In genomic region chr6:37499433-37500293, GRCh38 we compare ENCODE assay signal across 1 cellular context.
TF ChIP-seq lines count a peak whose summit lies in the region.

Gene CCDC167 (minus strand): TSS chr6:37499893. CDS start chr6:37499863, 30 bp downstream.

TF ChIP-seq in HepG2, 621 proteins besides CTCF, POLR2A, EP300 and RAD21 (continued from another document and continues in another):
- TF ChIP-seq HOMEZ (CRISPR knock-in tag; IDR thresholded peaks at IDR 0.05; ENCODE audit: low read depth), result 0 out of 2 replicates have a peak, but pooled peaks have one; percentile 16
- TF ChIP-seq NR2F1 (CRISPR knock-in tag; IDR thresholded peaks at IDR 0.05), result no peak
- TF ChIP-seq EEA1 (CRISPR knock-in tag; IDR thresholded peaks at IDR 0.05; ENCODE audit: borderline replicate concordance), result peak; percentile 72; the same call in 1 of the 2 replicates
- no peak for TF ChIP-seq ZBTB21 (CRISPR knock-in tag; IDR thresholded peaks at IDR 0.05)
- no peak for TF ChIP-seq SMAD9 (CRISPR knock-in tag; IDR thresholded peaks at IDR 0.05)
- TF ChIP-seq ZNF253 (CRISPR knock-in tag; IDR thresholded peaks at IDR 0.05; ENCODE audit: borderline replicate concordance), result no peak
- no peak for TF ChIP-seq PBX2 (CRISPR knock-in tag; IDR thresholded peaks at IDR 0.05)
- peak; percentile 85 for TF ChIP-seq KAT8 (CRISPR knock-in tag; IDR thresholded peaks at IDR 0.05)
- peak; percentile 53; the same call in 1 of the 2 replicates for TF ChIP-seq E2F5 (CRISPR knock-in tag; conservative IDR thresholded peaks at IDR 0.05)
- TF ChIP-seq RFX1 (IDR thresholded peaks at IDR 0.05), result no peak
- no peak for TF ChIP-seq MXI1 (IDR thresholded peaks at IDR 0.05; ENCODE audit: borderline replicate concordance, low read depth, low read length)
- peak; percentile 74; the same call in 1 of the 2 replicates for TF ChIP-seq ZNF136 (CRISPR knock-in tag; IDR thresholded peaks at IDR 0.05; ENCODE audit: low read depth)
- TF ChIP-seq NR1H2 (CRISPR knock-in tag; IDR thresholded peaks at IDR 0.05; ENCODE audit: borderline replicate concordance, low read depth), result no peak
- TF ChIP-seq FOXP1 (IDR thresholded peaks at IDR 0.05), result no peak
- TF ChIP-seq FOXP1 (CRISPR knock-in tag; IDR thresholded peaks at IDR 0.05), result peak; percentile 11; the same call in 1 of the 2 replicates
- TF ChIP-seq RCOR2 (CRISPR knock-in tag; IDR thresholded peaks at IDR 0.05), result no peak
- TF ChIP-seq ZNF337 (CRISPR knock-in tag; IDR thresholded peaks at IDR 0.05; ENCODE audit: borderline replicate concordance, low read depth), result no peak
- no peak for TF ChIP-seq CBX5 (CRISPR knock-in tag; IDR thresholded peaks at IDR 0.05; ENCODE audit: borderline replicate concordance)
- peak; percentile 35; the same call in 1 of the 2 replicates for TF ChIP-seq NR2C2 (CRISPR knock-in tag; IDR thresholded peaks at IDR 0.05; ENCODE audit: borderline replicate concordance)
- TF ChIP-seq GLMP (CRISPR knock-in tag; IDR thresholded peaks at IDR 0.05; ENCODE audit: borderline replicate concordance), result no peak
- TF ChIP-seq HNRNPLL (IDR thresholded peaks at IDR 0.05; ENCODE audit: low read depth, low read length, poor library complexity, severe bottlenecking), result peak; percentile 40
- TF ChIP-seq GABPA (IDR thresholded peaks at IDR 0.05; ENCODE audit: low read depth, low read length), result no peak
- peak; percentile 22; the same call in 1 of the 2 replicates for TF ChIP-seq GABPA (CRISPR knock-in tag; IDR thresholded peaks at IDR 0.05; ENCODE audit: low read depth)
- TF ChIP-seq ZNF362 (CRISPR knock-in tag; IDR thresholded peaks at IDR 0.05; ENCODE audit: borderline replicate concordance), result no peak
- TF ChIP-seq DMTF1 (CRISPR knock-in tag; IDR thresholded peaks at IDR 0.05), result no peak
- peak; percentile 48 for TF ChIP-seq ZNF891 (CRISPR knock-in tag; IDR thresholded peaks at IDR 0.05)
- TF ChIP-seq ZNF776 (CRISPR knock-in tag; IDR thresholded peaks at IDR 0.05), result no peak
- TF ChIP-seq MAX (IDR thresholded peaks at IDR 0.05), result peak; percentile 86
- no peak for TF ChIP-seq CEBPB (IDR thresholded peaks at IDR 0.05; ENCODE audit: borderline replicate concordance, low read depth, low read length)
- TF ChIP-seq ATM (IDR thresholded peaks at IDR 0.05; ENCODE audit: borderline replicate concordance), result no peak
- TF ChIP-seq ZFP36 (IDR thresholded peaks at IDR 0.05; ENCODE audit: borderline replicate concordance, low read depth, low read length, partially characterized antibody), result no peak
- no peak for TF ChIP-seq ZNF550 (CRISPR knock-in tag; IDR thresholded peaks at IDR 0.05; ENCODE audit: borderline replicate concordance)
- peak; percentile 75 for TF ChIP-seq SP4 (CRISPR knock-in tag; IDR thresholded peaks at IDR 0.05)
- no peak for TF ChIP-seq HES4 (CRISPR knock-in tag; IDR thresholded peaks at IDR 0.05; ENCODE audit: borderline replicate concordance)
- TF ChIP-seq CENPT (CRISPR knock-in tag; IDR thresholded peaks at IDR 0.05; ENCODE audit: low read depth), result no peak
- no peak for TF ChIP-seq RELA (CRISPR knock-in tag; IDR thresholded peaks at IDR 0.05)
- TF ChIP-seq ZNF784 (CRISPR knock-in tag; IDR thresholded peaks at IDR 0.05; ENCODE audit: borderline replicate concordance), result no peak
- no peak for TF ChIP-seq MLXIP (CRISPR knock-in tag; IDR thresholded peaks at IDR 0.05; ENCODE audit: borderline replicate concordance)
- TF ChIP-seq ZNF431 (CRISPR knock-in tag; IDR thresholded peaks at IDR 0.05; ENCODE audit: borderline replicate concordance, low read depth), result no peak
- no peak for TF ChIP-seq ZNF512B (CRISPR knock-in tag; IDR thresholded peaks at IDR 0.05; ENCODE audit: borderline replicate concordance)
- no peak for TF ChIP-seq ADNP (CRISPR knock-in tag; IDR thresholded peaks at IDR 0.05)
- TF ChIP-seq MEIS2 (CRISPR knock-in tag; IDR thresholded peaks at IDR 0.05), result no peak
- peak; percentile 90 for TF ChIP-seq ARID4A (CRISPR knock-in tag; IDR thresholded peaks at IDR 0.05; ENCODE audit: borderline replicate concordance)
- peak; percentile 76; the same call in 1 of the 2 replicates for TF ChIP-seq ZNF510 (CRISPR knock-in tag; IDR thresholded peaks at IDR 0.05; ENCODE audit: low read depth)
